In the genomic region with DNA sequence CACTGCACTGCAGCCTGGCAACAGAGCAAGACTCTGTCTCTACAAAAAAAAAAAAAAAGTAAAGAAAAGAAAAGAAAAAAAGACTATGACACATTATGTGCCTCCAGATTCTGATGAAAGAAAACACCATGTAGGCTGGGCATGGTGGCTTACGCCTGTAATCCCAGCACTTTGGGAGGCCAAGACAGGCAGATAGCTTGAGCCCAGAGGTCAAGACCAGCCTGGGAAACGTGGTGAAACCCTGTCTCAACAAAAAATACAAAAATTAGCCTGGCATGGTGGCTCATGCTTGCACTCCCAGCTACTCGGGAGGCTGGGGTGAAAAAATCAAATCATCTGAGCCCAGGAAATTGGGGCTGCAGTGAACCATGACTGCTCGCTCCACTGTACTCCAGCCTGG, we compare ENCODE assay signal across 30 cellular contexts. TPM values are rescaled to one million over a fixed set of nuclear protein-coding genes. Genes with fewer than 3 reads are reported as not detected.
DNase-seq lines count a peak whose midpoint lies in the region; ATAC-seq and TF ChIP-seq lines count a peak whose summit lies in the region.
"Had no signal": no experiment of that assay in that cellular context is flagged by ENCODE, and none has a peak within 500 bp of the region (broad histone marks: within the 10 kb centered on the region; RNA-seq: fewer than 3 reads in every experiment).

No MANE protein-coding gene starts in this region.

- peak overlapping the region; percentile 26; the same call in 1 of the 2 replicates for H3K4me2 ChIP-seq in PC-3 (ENCODE audit: low read length)

- no peak overlapping the region for H2AFZ ChIP-seq in PC-3 (ENCODE audit: low read length)
- H2AFZ ChIP-seq: parathyroid adenoma had no signal

- H3K9ac ChIP-seq in PC-3 (ENCODE audit: low read length) = peak overlapping the region; percentile 45
- H3K9ac ChIP-seq: parathyroid adenoma had no signal

- no peaks in the 10 kb centered on the region for H3K27me3 ChIP-seq in PC-3 (ENCODE audit: low read length)
- no peaks in the 10 kb centered on the region for H3K27me3 ChIP-seq in heart left ventricle
- H3K27me3 ChIP-seq: adrenal gland, body of pancreas, gastroesophageal sphincter, stomach, uterus had no signal

- H3K4me3 Mint-ChIP-seq in activated naive CD4-positive, alpha-beta T cell treated with anti-CD3 and anti-CD28 coated beads, Interleukin-2, amount 50 U/mL, for 24 hours = peak overlapping the region; percentile 11
- H3K4me3 Mint-ChIP-seq in stimulated activated memory B cell treated with anti-CD40 and anti-IgM and Interleukin-4, amounts not matched to agents 10 μg/mL and 1 μg/mL and 100 μg/mL, for 72 hours = no peak overlapping the region
- H3K4me3 Mint-ChIP-seq: activated naive CD4-positive, alpha-beta T cell treated with anti-CD3 and anti-CD28 coated beads for 36 hours; activated T-helper 1 cell treated with anti-CD3 and anti-CD28 coated beads, Interleukin-12 subunit alpha, Interleukin-12 subunit beta, Interleukin-2, Interleukin-4 antibody, amounts not matched to agents 30 ng/mL and 10 ng/mL and 1 ng/mL, durations not matched to agents 14 hours and 24 hours and 36 hours had no signal

- H3K27ac ChIP-seq in PC-3 (ENCODE audit: low read length) (peak overlapping the region; percentile 69), RWPE1 (no peak overlapping the region), heart left ventricle (no peak overlapping the region)
- H3K27ac ChIP-seq: adrenal gland, body of pancreas, dorsolateral prefrontal cortex, gastroesophageal sphincter, parathyroid adenoma, stomach, uterus had no signal

- no peaks in the 10 kb centered on the region for H3K9me3 Mint-ChIP-seq in activated naive CD4-positive, alpha-beta T cell treated with anti-CD3 and anti-CD28 coated beads, Interleukin-2, amount 50 U/mL, for 24 hours
- H3K9me3 Mint-ChIP-seq in stimulated activated memory B cell treated with anti-CD40 and anti-IgM and Interleukin-4, amounts not matched to agents 10 μg/mL and 1 μg/mL and 100 μg/mL, for 72 hours = no peaks in the 10 kb centered on the region
- H3K9me3 Mint-ChIP-seq: activated naive CD4-positive, alpha-beta T cell treated with anti-CD3 and anti-CD28 coated beads for 36 hours; activated T-helper 1 cell treated with anti-CD3 and anti-CD28 coated beads, Interleukin-12 subunit alpha, Interleukin-12 subunit beta, Interleukin-2, Interleukin-4 antibody, amounts not matched to agents 30 ng/mL and 10 ng/mL and 1 ng/mL, durations not matched to agents 14 hours and 24 hours and 36 hours; CD8-positive, alpha-beta memory T cell had no signal

- H3K79me2 ChIP-seq in PC-3 (ENCODE audit: low read length) = peaks cover 89% of the 10 kb centered on the region

- POLR2A ChIA-PET in PC-3 (lab: Charles Lee; ENCODE audit: unreplicated experiment) (interaction anchor here (0.6 kb wide), 1 partner anchor 444 kb away, joined by 3 read pairs; no protein-coding TSS in a partner anchor), RWPE1 (lab: Yijun Ruan, JAX; ENCODE audit: low non-redundant PET) (no interaction called here)

- H3K36me3 ChIP-seq in PC-3 (ENCODE audit: low read depth, low read length) (no peaks in the 10 kb centered on the region), heart left ventricle (no peaks in the 10 kb centered on the region)
- H3K36me3 ChIP-seq: adrenal gland, gastroesophageal sphincter, stomach, uterus had no signal

- 0 out of 2 replicates have a peak, but pooled peaks cover 10% of the 10 kb centered on the region for H4K20me1 ChIP-seq in PC-3 (ENCODE audit: low read length)

- no peak for DNase-seq in activated naive CD4-positive, alpha-beta T cell (lab: John Stamatoyannopoulos, UW)
- DNase-seq in PC-3 (no peak), epithelial cell of proximal tubule (ENCODE audit: low read depth) (no peak), RWPE1 (ENCODE audit: low spot score) (no peak), SW 1271 (lab: John Stamatoyannopoulos, UW) (no peak), heart left ventricle (no peak)
- DNase-seq: 8988T; activated CD4-positive, alpha-beta T cell treated with anti-CD3 and anti-CD28 coated beads, Interleukin-2, amount 50 U/mL, for 4 hours; activated naive CD4-positive, alpha-beta T cell treated with anti-CD3 and anti-CD28 coated beads for 36 hours; adrenal gland; body of pancreas; CD8-positive, alpha-beta memory T cell; cerebellar nuclear complex; dorsolateral prefrontal cortex; H7; hypothalamus; left colon; MM.1S; NCI-H1417; NCI-H2081; NCI-H345; NCI-H774; small intestine; stomach; uterus had no signal

- H3K27ac Mint-ChIP-seq in activated naive CD4-positive, alpha-beta T cell treated with anti-CD3 and anti-CD28 coated beads, Interleukin-2, amount 50 U/mL, for 24 hours = no peak overlapping the region
- H3K27ac Mint-ChIP-seq in stimulated activated memory B cell treated with anti-CD40 and anti-IgM and Interleukin-4, amounts not matched to agents 10 μg/mL and 1 μg/mL and 100 μg/mL, for 72 hours = peak overlapping the region; percentile 59
- H3K27ac Mint-ChIP-seq: activated naive CD4-positive, alpha-beta T cell treated with anti-CD3 and anti-CD28 coated beads for 36 hours; activated T-helper 1 cell treated with anti-CD3 and anti-CD28 coated beads, Interleukin-12 subunit alpha, Interleukin-12 subunit beta, Interleukin-2, Interleukin-4 antibody, amounts not matched to agents 30 ng/mL and 10 ng/mL and 1 ng/mL, durations not matched to agents 14 hours and 24 hours and 36 hours had no signal

- no peaks in the 10 kb centered on the region for H3K9me3 ChIP-seq in PC-3 (ENCODE audit: low read length)
- no peaks in the 10 kb centered on the region for H3K9me3 ChIP-seq in heart left ventricle
- H3K9me3 ChIP-seq: adrenal gland, body of pancreas, gastroesophageal sphincter, stomach, uterus had no signal

- CTCF ChIA-PET in PC-3 (lab: Charles Lee) = no interaction called here
- CTCF ChIA-PET in RWPE1 (lab: Yijun Ruan, JAX) = interaction anchor here (0.6 kb wide), 1 partner anchor 1485 kb away, joined by 3 read pairs; no protein-coding TSS in a partner anchor

- H3K4me3 ChIP-seq in PC-3 (ENCODE audit: low read length) (no peak overlapping the region), epithelial cell of proximal tubule (ENCODE audit: low read depth, low read length) (peak overlapping the region; percentile 2), heart left ventricle (no peak overlapping the region)
- H3K4me3 ChIP-seq: adrenal gland, body of pancreas, dorsolateral prefrontal cortex, gastroesophageal sphincter, stomach, uterus had no signal

- no peaks in the 10 kb centered on the region for H3F3A ChIP-seq in PC-3 (ENCODE audit: low read length, unreplicated experiment)

- no peaks in the 10 kb centered on the region for H3K27me3 Mint-ChIP-seq in activated naive CD4-positive, alpha-beta T cell treated with anti-CD3 and anti-CD28 coated beads, Interleukin-2, amount 50 U/mL, for 24 hours
- no peaks in the 10 kb centered on the region for H3K27me3 Mint-ChIP-seq in stimulated activated memory B cell treated with anti-CD40 and anti-IgM and Interleukin-4, amounts not matched to agents 10 μg/mL and 1 μg/mL and 100 μg/mL, for 72 hours
- H3K27me3 Mint-ChIP-seq: CD8-positive, alpha-beta memory T cell had no signal

- WGBS in heart left ventricle, 4 donors = 68 to 84% (median 73%) methylated on average over 4 of the region's 4 CpGs

- peaks cover 42% of the 10 kb centered on the region for H3K4me1 Mint-ChIP-seq in activated naive CD4-positive, alpha-beta T cell treated with anti-CD3 and anti-CD28 coated beads, Interleukin-2, amount 50 U/mL, for 24 hours
- H3K4me1 Mint-ChIP-seq in stimulated activated memory B cell treated with anti-CD40 and anti-IgM and Interleukin-4, amounts not matched to agents 10 μg/mL and 1 μg/mL and 100 μg/mL, for 72 hours = peaks cover 38% of the 10 kb centered on the region

- TF ChIP-seq POLR2A in heart left ventricle (IDR thresholded peaks at IDR 0.05) = no peak

- BruUV-seq in PC-3 (replicated peaks; lab: Mats Ljungman, UMichigan) = no TSS peak

- H3K36me3 Mint-ChIP-seq in activated naive CD4-positive, alpha-beta T cell treated with anti-CD3 and anti-CD28 coated beads, Interleukin-2, amount 50 U/mL, for 24 hours = peaks cover 3% of the 10 kb centered on the region
- peaks cover 5% of the 10 kb centered on the region for H3K36me3 Mint-ChIP-seq in stimulated activated memory B cell treated with anti-CD40 and anti-IgM and Interleukin-4, amounts not matched to agents 10 μg/mL and 1 μg/mL and 100 μg/mL, for 72 hours

- no peak for ATAC-seq in PC-3
- no peak for ATAC-seq in stimulated activated memory B cell treated with anti-CD40 and anti-IgM and Interleukin-4, amounts not matched to agents 10 μg/mL and 1 μg/mL and 100 μg/mL, for 72 hours
- ATAC-seq in heart left ventricle = no peak
- ATAC-seq: body of pancreas, gastroesophageal sphincter, left colon had no signal

- H3K4me1 ChIP-seq in PC-3 (ENCODE audit: insufficient read depth, low read length) = peaks cover 17% of the 10 kb centered on the region
- H3K4me1 ChIP-seq in heart left ventricle = peaks cover 0 to 18% (median 0%) of the 10 kb centered on the region in 12 donors
- H3K4me1 ChIP-seq: body of pancreas, gastroesophageal sphincter, parathyroid adenoma, uterus had no signal

- no peaks in the 10 kb centered on the region for H3K9me2 ChIP-seq in PC-3 (replicated peaks; ENCODE audit: low read length)

- no peak for TF ChIP-seq CTCF in PC-3 (conservative IDR thresholded peaks at IDR 0.05; ENCODE audit: low read depth, low read length)
- TF ChIP-seq CTCF in epithelial cell of proximal tubule (conservative IDR thresholded peaks at IDR 0.05; ENCODE audit: low read depth, low read length) = no peak
- TF ChIP-seq CTCF in RWPE1 (conservative IDR thresholded peaks at IDR 0.05; ENCODE audit: low read depth) = no peak
- no peak for TF ChIP-seq CTCF in heart left ventricle (IDR thresholded peaks at IDR 0.05)

- intact Hi-C loops in PC-3 (cut with micrococcal nuclease) (no loop called here), heart left ventricle (cut with DNase I) (no loop called here)

RNA-seq across cellular contexts. Expression of gene THOC2, which starts 19.4 kb away (rescaled TPM):
- total RNA-seq in PC-3 (2014; rRNA removed) (69.1 and 78.0 TPM in 2 replicates), epithelial cell of proximal tubule (42.2 and 47.4 TPM in 2 replicates), heart left ventricle (10 to 100 TPM; 20.5 to 35.6 (median 24.1) TPM)
- polyA plus RNA-seq in heart left ventricle = 10 to 100 TPM; 16.4 to 25.0 TPM
